Comparison of ENCODE assay signal across 1 cellular context in genomic region chr16:85699628-85700027, GRCh38.
TF ChIP-seq lines count a peak whose summit lies in the region.

No MANE protein-coding gene starts in this region.

TF ChIP-seq in GM23338, 12 proteins besides CTCF, POLR2A, EP300 and RAD21 (continued from another document):
- TF ChIP-seq ETS1 (IDR thresholded peaks at IDR 0.05), result no peak
- no peak for TF ChIP-seq EZH2 (IDR thresholded peaks at IDR 0.05; ENCODE audit: low read depth, unreplicated experiment)
- no peak for TF ChIP-seq POLR2AphosphoS5 (IDR thresholded peaks at IDR 0.05; ENCODE audit: low read depth)
- no peak for TF ChIP-seq ZNF331 (CRISPR knock-in tag; IDR thresholded peaks at IDR 0.05; ENCODE audit: low read depth)
- no peak for TF ChIP-seq CREB1 (CRISPR knock-in tag; IDR thresholded peaks at IDR 0.05; ENCODE audit: low read depth)
- no peak for TF ChIP-seq STAT1 (IDR thresholded peaks at IDR 0.05; ENCODE audit: unreplicated experiment)
- no peak for TF ChIP-seq ZNF114 (CRISPR knock-in tag; IDR thresholded peaks at IDR 0.05)
